ENCODE assay signal across 11 cellular contexts in genomic region chr6:14110001-14110818, GRCh38. TPM values are rescaled to one million over a fixed set of nuclear protein-coding genes. Genes with fewer than 3 reads are reported as not detected.
DNase-seq lines count a peak whose midpoint lies in the region; ATAC-seq, FAIRE-seq and TF ChIP-seq lines count a peak whose summit lies in the region.
"Had no signal": no experiment of that assay in that cellular context is flagged by ENCODE, and none has a peak within 500 bp of the region (broad histone marks: within the 10 kb centered on the region; RNA-seq: fewer than 3 reads in every experiment).

No MANE protein-coding gene starts in this region.

- intact Hi-C loops in GM12878 (cut with micrococcal nuclease; ENCODE audit: unreplicated experiment), result no loop called here
- intact Hi-C loops in CD14-positive monocyte (cut with micrococcal nuclease), result no loop called here

- peak overlapping the region; percentile 34; the same call in 1 of the 2 replicates for H3K4me3 ChIP-seq in GM12878

- peak; percentile 26 for DNase-seq in GM18507 (ENCODE audit: extremely low spot score, insufficient read length, low read depth)
- peak; percentile 92 for DNase-seq in GM12878 (ENCODE audit: low read depth, low spot score)
- DNase-seq in HuH-7.5 (ENCODE audit: low spot score), result no peak
- DNase-seq in chondrocyte (ENCODE audit: low spot score), result no peak
- DNase-seq in NCI-H146 treated with DMSO at 0.1 percent for 48 hours (lab: John Stamatoyannopoulos, UW; ENCODE audit: unreplicated experiment), result no peak
- DNase-seq in CD14-positive monocyte (ENCODE audit: low spot score), result no peak
- DNase-seq: foreskin keratinocyte had no signal

- peaks cover 2% of the 10 kb centered on the region for H3K36me3 Mint-ChIP-seq in chondrocyte (ENCODE audit: low read depth)
- peaks cover 0 to 6% of the 10 kb centered on the region in 2 donors for H3K36me3 Mint-ChIP-seq in CD14-positive monocyte

- H3K4me3 Mint-ChIP-seq in chondrocyte (ENCODE audit: unreplicated experiment) (no peak overlapping the region), CD14-positive monocyte (no peak overlapping the region)

- CTCF ChIA-PET in GM12878 (lab: Yijun Ruan, JAX), result interaction anchor here (0.7 to 4.2 kb wide), 18 partner anchors 9 to 495 kb away, joined by 3 to 54 read pairs (median 7); partner anchors contain the start of genes CD83 and NOL7

- H3K27me3 ChIP-seq in GM12878 (replicated peaks in 1 of 2; ENCODE audit: control insufficient read depth in 2 of 2, insufficient read depth in 2 of 2, low read length in 1 of 2), result no peaks in the 10 kb centered on the region
- H3K27me3 ChIP-seq: foreskin keratinocyte had no signal

- no peak for TF ChIP-seq RAD21 in GM12878 (IDR thresholded peaks at IDR 0.05; ENCODE audit: insufficient read depth, low read depth, low read length)

- no peak for TF ChIP-seq POLR2A in GM12878 (IDR thresholded peaks at IDR 0.05; ENCODE audit: low read depth, low read length)

- BruUV-seq in GM12878 (replicated peaks; lab: Mats Ljungman, UMichigan), result TSS peak; percentile 62

- H3K4me1 Mint-ChIP-seq in chondrocyte (ENCODE audit: low read depth), result no peaks in the 10 kb centered on the region
- H3K4me1 Mint-ChIP-seq in CD14-positive monocyte, result peaks cover 27% of the 10 kb centered on the region

- in situ Hi-C loops in GM12878 (cut with MboI), result loop anchor here (25.0 kb wide), 1 partner anchor 1748 kb away; no protein-coding TSS in a partner anchor

- H3K27me3 Mint-ChIP-seq in chondrocyte (ENCODE audit: low read depth) (peaks cover 14% of the 10 kb centered on the region), CD14-positive monocyte (ENCODE audit: low read depth in 3 of 3) (peaks cover 0 to 8% (median 0%) of the 10 kb centered on the region in 3 donors)

- peaks cover 15% of the 10 kb centered on the region for H3K9me3 ChIP-seq in GM12878 (replicated peaks; ENCODE audit: control insufficient read depth, insufficient read depth, low read length)

- H3K79me2 ChIP-seq in GM12878 (ENCODE audit: control insufficient read depth, insufficient read depth, low read length), result no peaks in the 10 kb centered on the region

- H2AFZ ChIP-seq in GM12878 (ENCODE audit: control insufficient read depth, low read depth, low read length), result no peak overlapping the region; the same call in 1 of the 2 replicates

- TF ChIP-seq CTCF in GM12878 (IDR thresholded peaks at IDR 0.05 in 2 of 3, conservative IDR thresholded peaks at IDR 0.05 in 1 of 3; ENCODE audit: control insufficient read depth in 2 of 3, extremely low read depth in 1 of 3, insufficient read depth in 1 of 3, low read depth in 3 of 3, low read length in 3 of 3) (no peak), chondrocyte (IDR thresholded peaks at IDR 0.05) (no peak), CD14-positive monocyte (IDR thresholded peaks at IDR 0.05) (no peak)

- H3K4me1 ChIP-seq in GM12878 (ENCODE audit: control insufficient read depth, insufficient read depth, low read length), result peaks cover 43% of the 10 kb centered on the region
- H3K4me1 ChIP-seq: foreskin keratinocyte had no signal

- TF ChIP-seq EP300 in GM12878 (IDR thresholded peaks at IDR 0.05; ENCODE audit: borderline replicate concordance in 1 of 2, control insufficient read depth in 1 of 2, low read depth in 2 of 2, low read length in 2 of 2), result peak; percentile 73 to 75; a peak in 2 of 4 replicates

- peak overlapping the region; percentile 73 for H3K4me2 ChIP-seq in GM12878 (ENCODE audit: control insufficient read depth, insufficient read depth)

- RAD21 ChIA-PET in GM12878 (lab: Charles Lee; ENCODE audit: unreplicated experiment), result interaction anchor here (0.6 to 6.9 kb wide), 16 partner anchors 8 to 1196 kb away, joined by 3 to 164 read pairs (median 6); partner anchors contain the start of gene CD83

- ATAC-seq in GM21367 (IDR thresholded peaks at IDR 0.05; ENCODE audit: unreplicated experiment), result peak; percentile 41
- peak; percentile 54 for ATAC-seq in HG03196 (IDR thresholded peaks at IDR 0.05; ENCODE audit: unreplicated experiment)
- ATAC-seq in GM12878, result peak; percentile 75
- ATAC-seq: foreskin keratinocyte had no signal

- POLR2A ChIA-PET in GM12878 (lab: Charles Lee), result interaction anchor here (0.6 to 7.2 kb wide), 14 partner anchors 10 to 43 kb away, joined by 3 to 126 read pairs (median 10); no protein-coding TSS in a partner anchor

- WGBS in GM12878 (ENCODE audit: insufficient coverage, insufficient replicate concordance, low lambda C conversion rate, missing lambda C conversion rate), result 5% methylated on average over 11 of the region's 11 CpGs

- peak overlapping the region; percentile 75 for H3K9ac ChIP-seq in GM12878 (ENCODE audit: control insufficient read depth, insufficient read depth, low read length)

- peak overlapping the region; percentile 85 for H3K27ac ChIP-seq in GM12878 (ENCODE audit: control insufficient read depth, insufficient read depth)
- H3K27ac ChIP-seq: foreskin keratinocyte had no signal

- FAIRE-seq in GM18507 (lab: Jason Lieb, UNC), result peak; percentile 97
- peak; percentile 98 for FAIRE-seq in GM12878 (lab: Jason Lieb, UNC)
- FAIRE-seq: astrocyte, G401.6 had no signal

- H3K27ac Mint-ChIP-seq in chondrocyte (ENCODE audit: unreplicated experiment) (no peak overlapping the region), CD14-positive monocyte (peak overlapping the region in 3 of 7 donors; percentile 46 to 94 (median 89))

- H3K9me3 Mint-ChIP-seq in chondrocyte (ENCODE audit: low read depth) (peaks cover 4% of the 10 kb centered on the region), CD14-positive monocyte (peaks cover 7 to 19% (median 15%) of the 10 kb centered on the region in 7 donors)

- no peaks in the 10 kb centered on the region for H3K36me3 ChIP-seq in GM12878 (ENCODE audit: control insufficient read depth in 2 of 2, insufficient read depth in 2 of 2, low read length in 1 of 2)

- SMC1A ChIA-PET in GM12878 (lab: Charles Lee; ENCODE audit: uncharacterized antibody, unreplicated experiment), result interaction anchor here (0.6 to 8.6 kb wide), 18 partner anchors 9 to 1214 kb away, joined by 3 to 319 read pairs (median 10); no protein-coding TSS in a partner anchor

- H4K20me1 ChIP-seq in GM12878 (ENCODE audit: control insufficient read depth, insufficient read depth), result no peaks in the 10 kb centered on the region

TF ChIP-seq in GM12878, 131 proteins besides CTCF, POLR2A, EP300 and RAD21 (continues in another document):
- TF ChIP-seq GATAD2B (conservative IDR thresholded peaks at IDR 0.05; ENCODE audit: low read depth), result peak; percentile 79; the same call in 1 of the 2 replicates
- TF ChIP-seq PAX5 (IDR thresholded peaks at IDR 0.05; ENCODE audit: borderline replicate concordance, low read depth, low read length), result peak; percentile 76; the same call in 1 of the 2 replicates
- peak; percentile 77 for TF ChIP-seq ATF7 (IDR thresholded peaks at IDR 0.05; ENCODE audit: low read depth)
- TF ChIP-seq BCL3 (IDR thresholded peaks at IDR 0.05; ENCODE audit: borderline replicate concordance, insufficient read depth, low read depth, low read length, poor library complexity, severe bottlenecking), result peak; percentile 11
- TF ChIP-seq HSF1 (IDR thresholded peaks at IDR 0.05; ENCODE audit: low read depth, low read length), result no peak
- peak; percentile 66 to 72; a peak in 3 of 4 replicates for TF ChIP-seq BHLHE40 (IDR thresholded peaks at IDR 0.05; ENCODE audit: borderline replicate concordance in 1 of 2, low read depth in 2 of 2, low read length in 1 of 2)

RNA-seq across cellular contexts. Expression of gene CD83, which starts 7.4 kb away (rescaled TPM):
- 204 and 206 TPM in 2 replicates for total RNA-seq in GM12878 (2013; cell fraction: nucleolus; rRNA removed)
- 161 and 190 TPM in 2 replicates for total RNA-seq in GM12878 (2014; rRNA removed)
- 126 and 127 TPM in 2 replicates for total RNA-seq in GM12878 (2014; rRNA removed; fragmentation: Illumina TruSeq; extraction: Trizol)
- 128 and 132 TPM in 2 replicates for total RNA-seq in GM12878 (2021)
- polyA plus RNA-seq in GM12878 (2011; ENCODE audit: low read depth), result 62.9 TPM
- 121 and 129 TPM in 2 replicates for polyA plus RNA-seq in GM12878 (2011; rRNA removed)
- 61.3 and 73.0 TPM in 2 replicates for polyA plus RNA-seq in GM12878 (2011; cell fraction: cytosol; rRNA removed)
- polyA plus RNA-seq in GM12878 (2011; cell fraction: nucleus; rRNA removed), result 61.7 and 74.8 TPM in 2 replicates
- 55.9 and 78.6 TPM in 2 replicates for polyA plus RNA-seq in GM12878 (2012)
- 170 and 198 TPM in 2 replicates for polyA plus RNA-seq in GM12878 (2014; fragmentation: Illumina TruSeq; extraction: Trizol)
- 100 to 1,000 TPM; 120 to 174 TPM for polyA plus RNA-seq in GM12878 (2014; fragmentation: Nextera tagmentation; extraction: Ambion mirVana)
- 158 and 173 TPM in 2 replicates for polyA plus RNA-seq in GM12878 (2014; rRNA removed)
- polyA plus RNA-seq in GM12878 (2016; fragmentation: Nextera tagmentation; extraction: Ambion mirVana), result 10 to 100 TPM; 76.1 to 78.6 TPM
- 48.8 and 53.4 TPM in 2 replicates for polyA minus RNA-seq in GM12878 (2011; rRNA and poly(A)+ RNA removed)
- polyA minus RNA-seq in GM12878 (2011; cell fraction: cytosol; rRNA and poly(A)+ RNA removed), result 16.2 and 18.5 TPM in 2 replicates
- polyA minus RNA-seq in GM12878 (2011; cell fraction: nucleus; rRNA and poly(A)+ RNA removed), result 14.9 and 19.7 TPM in 2 replicates
- total RNA-seq in chondrocyte, result 0.63 to 1.0 TPM (median 0.95 TPM) in 3 replicates
- 10 to 100 TPM; 74.5 to 84.7 TPM for polyA plus RNA-seq in CD14-positive monocyte

Comparison
In these comparisons a context has a peak if more than half of its experiments do, and no peak if none do; other contexts are left out.
1. DNase-seq: peak in GM18507 (single experiment) and GM12878 (single experiment); none in HuH-7.5 (single experiment), chondrocyte (single experiment), NCI-H146 treated with DMSO at 0.1 percent for 48 hours (single experiment) and CD14-positive monocyte (single experiment).
2. RNA of gene CD83, which starts 7.4 kb away (total RNA-seq): 126 to 206 TPM in GM12878; 0.63 to 1.0 TPM in chondrocyte; every median in the first group is over 10 times any median in the second.
3. Peak in every context shown above with its lines, with median percentiles within 50 percentile points of each other: ATAC-seq.